Comparison of ENCODE assay signal across 8 cellular contexts in genomic region chr5:19369561-19369960, GRCh38.
"Had no signal": no experiment of that assay in that cellular context is flagged by ENCODE, and none has a peak within 500 bp of the region (broad histone marks: within the 10 kb centered on the region; RNA-seq: fewer than 3 reads in every experiment).

No MANE protein-coding gene starts in this region.

- H3K36me3 Mint-ChIP-seq: IgD-negative memory B cell had no signal

- H3K9me3 ChIP-seq: HAP-1 had no signal

- H3K4me3 ChIP-seq: GM23248, HAP-1 had no signal

- H3K36me3 ChIP-seq: HAP-1 had no signal

- H3K4me1 ChIP-seq: HAP-1 had no signal

- H3K27me3 Mint-ChIP-seq: IgD-negative memory B cell had no signal

- FAIRE-seq: HepG2 had no signal

- DNase-seq: GM23248, GOT3, H7, HFFc6 had no signal

- H3K27ac ChIP-seq: GM23248, HL-60 had no signal

- H3K9ac ChIP-seq: GM23248 had no signal

- H3K4me1 Mint-ChIP-seq: IgD-negative memory B cell had no signal

- H3K4me3 Mint-ChIP-seq: HFFc6, IgD-negative memory B cell had no signal

- H3K27ac Mint-ChIP-seq: HFFc6, IgD-negative memory B cell had no signal

- H2AFZ ChIP-seq: GM23248 had no signal
